Comparison of ENCODE assay signal across 29 cellular contexts in genomic region chr10:133151528-133151927, GRCh38. TPM values are rescaled to one million over a fixed set of nuclear protein-coding genes. Genes with fewer than 3 reads are reported as not detected.
DNase-seq lines count a peak whose midpoint lies in the region; ATAC-seq, FAIRE-seq and TF ChIP-seq lines count a peak whose summit lies in the region.
"Had no signal": no experiment of that assay in that cellular context is flagged by ENCODE, and none has a peak within 500 bp of the region (broad histone marks: within the 10 kb centered on the region; RNA-seq: fewer than 3 reads in every experiment).

No MANE protein-coding gene starts in this region.

- H3K4me3 ChIP-seq in astrocyte (ENCODE audit: insufficient read depth, low read depth, low read length) (no peak overlapping the region), iPS DF 6.9 (ENCODE audit: low read length) (no peak overlapping the region), neural progenitor cell (peak overlapping the region; percentile 0), Karpas-422 (ENCODE audit: low read length) (no peak overlapping the region)
- H3K4me3 ChIP-seq: ascending aorta had no signal

- H3K27me3 ChIP-seq in astrocyte (ENCODE audit: insufficient read depth, low read length), result peaks cover 7% of the 10 kb centered on the region
- H3K27me3 ChIP-seq in iPS DF 6.9 (ENCODE audit: control insufficient read depth, insufficient read depth, low read length), result no peaks in the 10 kb centered on the region
- no peaks in the 10 kb centered on the region for H3K27me3 ChIP-seq in neural progenitor cell
- H3K27me3 ChIP-seq in Karpas-422 (ENCODE audit: low read length), result no peaks in the 10 kb centered on the region
- H3K27me3 ChIP-seq: ascending aorta, foreskin keratinocyte had no signal

- peaks cover 22% of the 10 kb centered on the region for H3K4me1 ChIP-seq in ES-I3 (ENCODE audit: insufficient read depth, low read length)
- no peaks in the 10 kb centered on the region for H3K4me1 ChIP-seq in astrocyte (ENCODE audit: insufficient read depth, low read length)
- H3K4me1 ChIP-seq in iPS DF 6.9 (ENCODE audit: control insufficient read depth, insufficient read depth, low read length), result peaks cover 3% of the 10 kb centered on the region
- peaks cover 14% of the 10 kb centered on the region for H3K4me1 ChIP-seq in neural progenitor cell
- H3K4me1 ChIP-seq in Karpas-422 (ENCODE audit: low read length), result no peaks in the 10 kb centered on the region
- H3K4me1 ChIP-seq: ascending aorta, foreskin keratinocyte had no signal

- H3K9me3 Mint-ChIP-seq in astrocyte (ENCODE audit: unreplicated experiment), result peaks cover 15% of the 10 kb centered on the region
- peaks cover 19% of the 10 kb centered on the region for H3K9me3 Mint-ChIP-seq in neural progenitor cell
- H3K9me3 Mint-ChIP-seq in CD14-positive monocyte, result peaks cover 5 to 23% (median 19%) of the 10 kb centered on the region in 7 donors
- H3K9me3 Mint-ChIP-seq in activated T-cell treated with anti-CD3 and anti-CD28 coated beads, Interleukin-2, amount 50 U/mL, for 24 hours, result peaks cover 8% of the 10 kb centered on the region

- H3F3A ChIP-seq in neural progenitor cell (ENCODE audit: low read depth), result peaks cover 23% of the 10 kb centered on the region

- no peak overlapping the region for H3K4me3 Mint-ChIP-seq in astrocyte (ENCODE audit: unreplicated experiment)
- H3K4me3 Mint-ChIP-seq in neural progenitor cell, result peak overlapping the region; percentile 63
- no peak overlapping the region for H3K4me3 Mint-ChIP-seq in CD14-positive monocyte
- H3K4me3 Mint-ChIP-seq in activated T-cell treated with anti-CD3 and anti-CD28 coated beads, Interleukin-2, amount 50 U/mL, for 24 hours, result no peak overlapping the region
- H3K4me3 Mint-ChIP-seq: activated CD4-positive, alpha-beta T cell treated with anti-CD3 and anti-CD28 coated beads for 36 hours; activated T-helper 1 cell treated with anti-CD3 and anti-CD28 coated beads, Interleukin-12 subunit alpha, Interleukin-12 subunit beta, Interleukin-2, Interleukin-4 antibody, amounts not matched to agents 30 ng/mL and 10 ng/mL and 1 ng/mL, durations not matched to agents 14 hours and 24 hours and 36 hours; nephron progenitor cell had no signal

- H3K36me3 Mint-ChIP-seq in astrocyte (ENCODE audit: low read depth, unreplicated experiment) (no peaks in the 10 kb centered on the region), neural progenitor cell (no peaks in the 10 kb centered on the region), CD14-positive monocyte (no peaks in the 10 kb centered on the region)
- H3K36me3 Mint-ChIP-seq in activated T-cell treated with anti-CD3 and anti-CD28 coated beads, Interleukin-2, amount 50 U/mL, for 24 hours (ENCODE audit: low read depth), result no peaks in the 10 kb centered on the region

- no CpG with 5 or more reads among the region's 10 CpGs for WGBS in iPS DF 6.9 (ENCODE audit: insufficient coverage, insufficient read length)

- H3K9ac ChIP-seq in ES-I3 (ENCODE audit: low read depth, low read length), result peak overlapping the region; percentile 34; the same call in 1 of the 2 replicates
- H3K9ac ChIP-seq in astrocyte (ENCODE audit: low read length), result no peak overlapping the region
- H3K9ac ChIP-seq in neural progenitor cell, result no peak overlapping the region
- no peak overlapping the region for H3K9ac ChIP-seq in Karpas-422 (ENCODE audit: low read length)

- no peaks in the 10 kb centered on the region for H3K9me2 ChIP-seq in Karpas-422 (replicated peaks; ENCODE audit: insufficient read depth, low read length)

- no peaks in the 10 kb centered on the region for H4K20me1 ChIP-seq in astrocyte (ENCODE audit: insufficient read depth, low read length)
- H4K20me1 ChIP-seq in neural progenitor cell (ENCODE audit: low read depth), result no peaks in the 10 kb centered on the region
- H4K20me1 ChIP-seq in Karpas-422 (ENCODE audit: insufficient read depth, low read depth, low read length), result no peaks in the 10 kb centered on the region

- H3K36me3 ChIP-seq in ES-I3 (ENCODE audit: insufficient read depth, low read length) (no peaks in the 10 kb centered on the region), astrocyte (ENCODE audit: insufficient read depth, low read length) (no peaks in the 10 kb centered on the region), iPS DF 6.9 (ENCODE audit: control insufficient read depth, insufficient read depth, low read length) (no peaks in the 10 kb centered on the region), neural progenitor cell (no peaks in the 10 kb centered on the region), Karpas-422 (ENCODE audit: insufficient read depth, low read length) (no peaks in the 10 kb centered on the region)
- H3K36me3 ChIP-seq: ascending aorta had no signal

- H3K4me1 Mint-ChIP-seq in astrocyte (ENCODE audit: low read depth, unreplicated experiment) (peaks cover 9% of the 10 kb centered on the region), neural progenitor cell (peaks cover 27% of the 10 kb centered on the region), CD14-positive monocyte (no peaks in the 10 kb centered on the region)
- no peaks in the 10 kb centered on the region for H3K4me1 Mint-ChIP-seq in activated T-cell treated with anti-CD3 and anti-CD28 coated beads, Interleukin-2, amount 50 U/mL, for 24 hours (ENCODE audit: low read depth)
- H3K4me1 Mint-ChIP-seq: activated CD4-positive, alpha-beta T cell treated with anti-CD3 and anti-CD28 coated beads for 36 hours had no signal

- H3K9me3 ChIP-seq in ES-I3 (ENCODE audit: control insufficient read depth, insufficient read depth, low read length) (peaks cover 15% of the 10 kb centered on the region), astrocyte (ENCODE audit: insufficient read depth, low read depth, low read length) (no peaks in the 10 kb centered on the region), iPS DF 6.9 (ENCODE audit: control insufficient read depth, insufficient read depth, low read length) (no peaks in the 10 kb centered on the region), neural progenitor cell (ENCODE audit: low read depth) (peaks cover 9% of the 10 kb centered on the region), Karpas-422 (ENCODE audit: low read length) (no peaks in the 10 kb centered on the region)

- H3K27ac ChIP-seq in astrocyte (ENCODE audit: low read depth, low read length) (no peak overlapping the region), iPS DF 6.9 (ENCODE audit: low read length) (no peak overlapping the region), neural progenitor cell (peak overlapping the region; percentile 2), Karpas-422 (ENCODE audit: low read length) (no peak overlapping the region)
- H3K27ac ChIP-seq: ascending aorta, foreskin keratinocyte had no signal

- TF ChIP-seq CTCF in astrocyte (IDR thresholded peaks at IDR 0.05; ENCODE audit: insufficient read depth, low read depth, low read length) (no peak), neural progenitor cell (IDR thresholded peaks at IDR 0.05) (no peak), CD14-positive monocyte (IDR thresholded peaks at IDR 0.05) (no peak)

- H3K4me2 ChIP-seq in astrocyte (ENCODE audit: low read length) (no peak overlapping the region), neural progenitor cell (peak overlapping the region; percentile 54), Karpas-422 (ENCODE audit: low read depth, low read length, poor library complexity, severe bottlenecking) (no peak overlapping the region)

- H3K79me2 ChIP-seq in astrocyte (ENCODE audit: insufficient read depth, low read length) (no peaks in the 10 kb centered on the region), neural progenitor cell (ENCODE audit: low read depth) (no peaks in the 10 kb centered on the region), Karpas-422 (ENCODE audit: low read length) (no peaks in the 10 kb centered on the region)

- H3K27ac Mint-ChIP-seq in astrocyte (ENCODE audit: unreplicated experiment) (peak overlapping the region; percentile 31), neural progenitor cell (peak overlapping the region; percentile 18), CD14-positive monocyte (no peak overlapping the region)
- no peak overlapping the region for H3K27ac Mint-ChIP-seq in activated T-cell treated with anti-CD3 and anti-CD28 coated beads, Interleukin-2, amount 50 U/mL, for 24 hours
- H3K27ac Mint-ChIP-seq: activated CD4-positive, alpha-beta T cell treated with anti-CD3 and anti-CD28 coated beads for 36 hours; activated naive CD4-positive, alpha-beta T cell treated with anti-CD3 and anti-CD28 coated beads, Interleukin-2, amount 50 U/mL, for 72 hours; activated T-helper 1 cell treated with anti-CD3 and anti-CD28 coated beads, Interleukin-12 subunit alpha, Interleukin-12 subunit beta, Interleukin-2, Interleukin-4 antibody, amounts not matched to agents 30 ng/mL and 10 ng/mL and 1 ng/mL, durations not matched to agents 14 hours and 24 hours and 36 hours; nephron progenitor cell; progenitor cell of endocrine pancreas had no signal

- DNase-seq in astrocyte (ENCODE audit: low read depth) (no peak), iPS DF 6.9 (ENCODE audit: low read depth, low spot score) (peak; percentile 74), neural progenitor cell (ENCODE audit: low spot score) (peak; percentile 79), CD14-positive monocyte (ENCODE audit: low spot score) (no peak), Karpas-422 (no peak)
- DNase-seq in activated T-cell treated with anti-CD3 and anti-CD28 coated beads, Interleukin-2, amount 50 U/mL, for 24 hours, result no peak
- DNase-seq: activated CD4-positive, alpha-beta T cell treated with anti-CD3 and anti-CD28 coated beads for 36 hours; DMS153; effector CD4-positive, alpha-beta T cell; foreskin keratinocyte; GDM1; KBM-7; left colon; midbrain; NCI-H2171; NCI-H774; nephron progenitor cell; SIG-M5; stimulated activated CD4-positive, alpha-beta T cell treated with anti-CD3 and anti-CD28 coated beads, Interleukin-1b, Interleukin-23, amount 100 ng/mL, for 48 hours; substantia nigra had no signal

- peaks cover 12% of the 10 kb centered on the region for H3K27me3 Mint-ChIP-seq in astrocyte (ENCODE audit: low read depth, unreplicated experiment)
- peaks cover 19% of the 10 kb centered on the region for H3K27me3 Mint-ChIP-seq in neural progenitor cell (ENCODE audit: insufficient read depth, low read depth)
- H3K27me3 Mint-ChIP-seq in CD14-positive monocyte (ENCODE audit: low read depth in 3 of 3), result peaks cover 24 to 45% (median 32%) of the 10 kb centered on the region in 3 donors
- H3K27me3 Mint-ChIP-seq in activated T-cell treated with anti-CD3 and anti-CD28 coated beads, Interleukin-2, amount 50 U/mL, for 24 hours, result peaks cover 47% of the 10 kb centered on the region

- H2AFZ ChIP-seq in astrocyte (ENCODE audit: low read depth, low read length) (no peak overlapping the region), neural progenitor cell (replicated peaks) (no peak overlapping the region), Karpas-422 (ENCODE audit: low read length) (no peak overlapping the region)

- intact Hi-C loops in CD14-positive monocyte (cut with micrococcal nuclease), result no loop called here

- FAIRE-seq in astrocyte (lab: Jason Lieb, UNC), result peak; percentile 59
- FAIRE-seq: TTC549, urothelium cell line had no signal

- no peak for ATAC-seq in GM19035 (IDR thresholded peaks at IDR 0.05; ENCODE audit: unreplicated experiment)
- ATAC-seq: activated CD4-positive, alpha-beta T cell treated with anti-CD3 and anti-CD28 coated beads for 36 hours; activated naive CD4-positive, alpha-beta T cell treated with anti-CD3 and anti-CD28 coated beads, Interleukin-2, amount 50 U/mL, for 72 hours; foreskin keratinocyte; left colon had no signal

RNA-seq across cellular contexts. Expression of gene KNDC1, which starts 8.5 kb away (rescaled TPM):
- 2.6 and 4.1 TPM in 2 replicates for total RNA-seq in astrocyte
- 1.8 and 5.6 TPM in 2 replicates for total RNA-seq in neural progenitor cell (ENCODE audit: low replicate concordance)
- under 1 TPM in 1 of 2 donors, not detected in 1; 0.22 TPM for polyA plus RNA-seq in CD14-positive monocyte
- total RNA-seq in Karpas-422 (2014; rRNA removed; shearing (Covaris generic); ENCODE audit: low replicate concordance), result not detected in 2 replicates
- total RNA-seq: activated CD4-positive, alpha-beta T cell treated with anti-CD3 and anti-CD28 coated beads for 36 hours; OCI-LY7 had no signal

Comparison
In these comparisons a context has a peak if more than half of its experiments do, and no peak if none do; other contexts are left out.
1. DNase-seq: peak in iPS DF 6.9 (single experiment) and neural progenitor cell (single experiment); none in astrocyte (single experiment), CD14-positive monocyte (single experiment), Karpas-422 (single experiment) and activated T-cell treated with anti-CD3 and anti-CD28 coated beads, Interleukin-2, amount 50 U/mL, for 24 hours (single experiment).
2. H3K27ac Mint-ChIP-seq: peak in astrocyte (single experiment) and neural progenitor cell (single experiment); none in CD14-positive monocyte (0 of 7) and activated T-cell treated with anti-CD3 and anti-CD28 coated beads, Interleukin-2, amount 50 U/mL, for 24 hours (single experiment).